1 cellular context compared by ENCODE assay signal in genomic region chr13:77326905-77327604, GRCh38.
TF ChIP-seq lines count a peak whose summit lies in the region.

Gene MYCBP2 (minus strand): TSS chr13:77327094. CDS start chr13:77326775, 319 bp downstream.

TF ChIP-seq in GM12878, 131 proteins besides CTCF, POLR2A, EP300 and RAD21 (continued from another document and continues in another):
- TF ChIP-seq USF2 (IDR thresholded peaks at IDR 0.05; ENCODE audit: borderline replicate concordance, low read depth, low read length) (no peak), PML (IDR thresholded peaks at IDR 0.05; ENCODE audit: low read length) (no peak), ZNF274 (IDR thresholded peaks at IDR 0.05; ENCODE audit: insufficient read depth, insufficient read length) (no peak), KDM1A (IDR thresholded peaks at IDR 0.05; ENCODE audit: borderline replicate concordance) (no peak), NBN (IDR thresholded peaks at IDR 0.05) (peak; percentile 94), MEF2B (IDR thresholded peaks at IDR 0.05; ENCODE audit: partially characterized antibody, poor library complexity, severe bottlenecking) (peak; percentile 18), ATF3 (IDR thresholded peaks at IDR 0.05; ENCODE audit: borderline replicate concordance, extremely low read depth, low read depth, low read length) (no peak), NFYA (IDR thresholded peaks at IDR 0.05; ENCODE audit: borderline replicate concordance, low read depth, low read length) (no peak), TBL1XR1 (IDR thresholded peaks at IDR 0.05; ENCODE audit: low read depth, low read length) (peak; percentile 71; the same call in 1 of the 2 replicates), RB1 (IDR thresholded peaks at IDR 0.05; ENCODE audit: borderline replicate concordance) (no peak; the same call in 1 of the 2 replicates), IRF3 (IDR thresholded peaks at IDR 0.05) (no peak), ZNF207 (IDR thresholded peaks at IDR 0.05; ENCODE audit: borderline replicate concordance) (no peak), SREBF1 (IDR thresholded peaks at IDR 0.05; ENCODE audit: low read length) (no peak), NR2C1 (IDR thresholded peaks at IDR 0.05) (no peak), ATF2 (IDR thresholded peaks at IDR 0.05; ENCODE audit: low read length) (no peak), PKNOX1 (IDR thresholded peaks at IDR 0.05) (peak; percentile 82), FOXM1 (IDR thresholded peaks at IDR 0.05; ENCODE audit: low read depth, low read length) (no peak), USF1 (IDR thresholded peaks at IDR 0.05; ENCODE audit: borderline replicate concordance, extremely low read length, insufficient read depth, low read depth, low read length) (no peak), RFX5 (IDR thresholded peaks at IDR 0.05; ENCODE audit: low read depth, low read length) (peak; percentile 47; the same call in 1 of the 2 replicates), ZNF592 (IDR thresholded peaks at IDR 0.05) (no peak), MAX (IDR thresholded peaks at IDR 0.05; ENCODE audit: low read depth, low read length) (peak; percentile 72; the same call in 1 of the 2 replicates), E2F8 (IDR thresholded peaks at IDR 0.05; ENCODE audit: low read depth, partially characterized antibody) (no peak), PBX3 (IDR thresholded peaks at IDR 0.05; ENCODE audit: insufficient replicate concordance, low read depth, low read length) (no peak), IKZF1 (conservative IDR thresholded peaks at IDR 0.05) (peak; percentile 95), ESRRA (IDR thresholded peaks at IDR 0.05; ENCODE audit: low read length) (no peak), BMI1 (IDR thresholded peaks at IDR 0.05; ENCODE audit: borderline replicate concordance) (no peak), NKRF (conservative IDR thresholded peaks at IDR 0.05) (no peak), BCL11A (IDR thresholded peaks at IDR 0.05; ENCODE audit: low read depth, low read length) (no peak), STAT3 (IDR thresholded peaks at IDR 0.05; ENCODE audit: low read depth, low read length) (peak; percentile 80; the same call in 1 of the 2 replicates), SKIL (IDR thresholded peaks at IDR 0.05; ENCODE audit: low read depth, poor library complexity, severe bottlenecking) (peak; percentile 81), KAT2A (conservative IDR thresholded peaks at IDR 0.05; ENCODE audit: control insufficient read depth, low read depth, low read length) (no peak)
